In the genomic region with DNA sequence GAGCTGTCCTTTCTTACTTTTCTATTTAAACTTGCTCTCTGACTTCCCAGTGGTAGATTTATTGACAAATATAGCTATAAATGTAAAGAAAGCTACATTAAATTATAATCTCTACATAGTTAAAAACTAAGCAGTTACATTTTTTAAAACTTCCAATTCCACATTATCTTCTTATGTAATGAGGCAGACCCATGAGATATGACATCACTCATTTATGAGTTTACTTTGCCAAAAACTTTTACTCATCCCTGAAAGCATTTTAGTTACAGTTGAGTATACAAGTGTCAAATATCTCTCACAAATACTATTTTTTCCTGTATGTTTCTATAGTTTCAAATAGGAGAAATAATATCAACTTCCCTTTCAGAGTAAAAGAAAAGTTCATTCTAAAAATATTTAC, we compare ENCODE assay signal across 22 cellular contexts. TPM values are rescaled to one million over a fixed set of nuclear protein-coding genes. Genes with fewer than 3 reads are reported as not detected.
"Had no signal": no experiment of that assay in that cellular context is flagged by ENCODE, and none has a peak within 500 bp of the region (broad histone marks: within the 10 kb centered on the region; RNA-seq: fewer than 3 reads in every experiment).

No MANE protein-coding gene starts in this region.

- FAIRE-seq: endothelial cell of umbilical vein, kidney had no signal

- H3K36me3 ChIP-seq: esophagus muscularis mucosa, gastrocnemius medialis, heart left ventricle, stomach, tibial artery had no signal

- H3K27me3 ChIP-seq: testis had no signal

- H3K4me2 ChIP-seq: hepatocyte, smooth muscle cell had no signal

- H3K9me3 ChIP-seq: esophagus muscularis mucosa, gastrocnemius medialis, heart left ventricle, stomach, testis, tibial artery had no signal

- H3K4me3 ChIP-seq: coronary artery, esophagus muscularis mucosa, gastrocnemius medialis, heart left ventricle, hepatocyte, lung, smooth muscle cell, stomach, testis, tibial artery had no signal

- DNase-seq: dermis blood vessel endothelial cell; effector memory CD4-positive, alpha-beta T cell; foreskin fibroblast; gastrocnemius medialis; heart left ventricle; kidney; natural killer cell; stimulated activated CD4-positive, alpha-beta T cell treated with anti-CD3 and anti-CD28 coated beads, Interleukin-2, amount 100 ng/mL, for 24 hours; stimulated activated CD4-positive, alpha-beta T cell treated with anti-CD3 and anti-CD28 coated beads, Interleukin-4, amount 100 ng/mL, for 24 hours; stimulated activated naive CD4-positive, alpha-beta T cell treated with Interleukin-2 at 50 U/mL for 16 hours; stomach; substantia nigra; testis; tibial artery had no signal

- H2AFZ ChIP-seq: hepatocyte, parathyroid adenoma had no signal

- H3K9ac ChIP-seq: parathyroid adenoma had no signal

- H3K27ac ChIP-seq: coronary artery, esophagus muscularis mucosa, gastrocnemius medialis, heart left ventricle, hepatocyte, parathyroid adenoma, stomach, testis, tibial artery had no signal

- H3K79me2 ChIP-seq: hepatocyte had no signal

RNA-seq across cellular contexts. Expression of gene NMNAT2, which starts 3.8 kb away (rescaled TPM):
- total RNA-seq: mononuclear cell, natural killer cell had no signal
